In genomic region chr16:2470603-2471015, GRCh38 we compare ENCODE assay signal across 8 cellular contexts. TPM values are rescaled to one million over a fixed set of nuclear protein-coding genes. Genes with fewer than 3 reads are reported as not detected.
DNase-seq lines count a peak whose midpoint lies in the region; ATAC-seq and TF ChIP-seq lines count a peak whose summit lies in the region.
"Had no signal": no experiment of that assay in that cellular context is flagged by ENCODE, and none has a peak within 500 bp of the region (broad histone marks: within the 10 kb centered on the region; RNA-seq: fewer than 3 reads in every experiment).

No MANE protein-coding gene starts in this region.

- no peak overlapping the region for H3K4me3 ChIP-seq in SJCRH30
- peak overlapping the region; percentile 29 for H3K4me3 ChIP-seq in skeletal muscle cell (ENCODE audit: low read depth, low read length)

- intact Hi-C loops in activated CD8-positive, alpha-beta T cell treated with anti-CD3 and anti-CD28 coated beads for 36 hours (cut with micrococcal nuclease), result no loop called here

- H3K4me3 Mint-ChIP-seq in activated CD8-positive, alpha-beta T cell treated with anti-CD3 and anti-CD28 coated beads for 36 hours, result no peak overlapping the region
- H3K4me3 Mint-ChIP-seq in activated CD8-positive, alpha-beta T cell treated with anti-CD3 and anti-CD28 coated beads, Interleukin-2, amount 10 ng/mL, durations not matched to agents 7 days and 5 days, result no peak overlapping the region
- H3K4me3 Mint-ChIP-seq: activated CD4-positive, alpha-beta memory T cell treated with anti-CD3 and anti-CD28 coated beads, Interleukin-2, amount 10 ng/mL, durations not matched to agents 7 days and 5 days had no signal

- H3K27me3 ChIP-seq in SJCRH30, result no peaks in the 10 kb centered on the region

- CTCF ChIA-PET in activated CD8-positive, alpha-beta T cell treated with anti-CD3 and anti-CD28 coated beads for 36 hours (lab: Charles Lee), result interaction anchor here (0.6 to 0.8 kb wide), 2 partner anchors 11 to 30 kb away, joined by 3 to 4 read pairs; partner anchors contain the start of gene TEDC2
- CTCF ChIA-PET in activated CD8-positive, alpha-beta T cell treated with anti-CD3 and anti-CD28 coated beads, Interleukin-2, amount 10 ng/mL, durations not matched to agents 7 days and 5 days (lab: Charles Lee), result interaction anchor here (1.4 to 3.3 kb wide), 3 partner anchors 11 to 31 kb away, joined by 3 to 10 read pairs (median 4); partner anchors contain the start of gene TEDC2

- peaks cover 24% of the 10 kb centered on the region for H3K4me1 Mint-ChIP-seq in activated CD8-positive, alpha-beta T cell treated with anti-CD3 and anti-CD28 coated beads for 36 hours (ENCODE audit: low read depth)
- peaks cover 11% of the 10 kb centered on the region for H3K4me1 Mint-ChIP-seq in activated CD8-positive, alpha-beta T cell treated with anti-CD3 and anti-CD28 coated beads, Interleukin-2, amount 10 ng/mL, durations not matched to agents 7 days and 5 days (ENCODE audit: low read depth)

- H3K9me3 ChIP-seq in SJCRH30 (replicated peaks), result no peaks in the 10 kb centered on the region

- peaks cover 32% of the 10 kb centered on the region for H3K27me3 Mint-ChIP-seq in activated CD8-positive, alpha-beta T cell treated with anti-CD3 and anti-CD28 coated beads for 36 hours
- H3K27me3 Mint-ChIP-seq in activated CD8-positive, alpha-beta T cell treated with anti-CD3 and anti-CD28 coated beads, Interleukin-2, amount 10 ng/mL, durations not matched to agents 7 days and 5 days (ENCODE audit: low read depth), result peaks cover 38% of the 10 kb centered on the region

- ATAC-seq in activated CD8-positive, alpha-beta T cell treated with anti-CD3 and anti-CD28 coated beads for 36 hours, result no peak
- ATAC-seq in activated CD8-positive, alpha-beta T cell treated with anti-CD3 and anti-CD28 coated beads, Interleukin-2, amount 10 ng/mL, durations not matched to agents 7 days and 5 days, result no peak
- ATAC-seq in GM19395 (IDR thresholded peaks at IDR 0.05; ENCODE audit: unreplicated experiment), result no peak

- H3K36me3 ChIP-seq in SJCRH30, result no peaks in the 10 kb centered on the region

- H3K9me3 Mint-ChIP-seq in activated CD8-positive, alpha-beta T cell treated with anti-CD3 and anti-CD28 coated beads for 36 hours, result no peaks in the 10 kb centered on the region
- H3K9me3 Mint-ChIP-seq in activated CD8-positive, alpha-beta T cell treated with anti-CD3 and anti-CD28 coated beads, Interleukin-2, amount 10 ng/mL, durations not matched to agents 7 days and 5 days (ENCODE audit: insufficient read depth), result no peaks in the 10 kb centered on the region
- H3K9me3 Mint-ChIP-seq: activated CD4-positive, alpha-beta memory T cell treated with anti-CD3 and anti-CD28 coated beads, Interleukin-2, amount 10 ng/mL, durations not matched to agents 7 days and 5 days; immature natural killer cell had no signal

- TF ChIP-seq CTCF in activated CD8-positive, alpha-beta T cell treated with anti-CD3 and anti-CD28 coated beads for 36 hours (IDR thresholded peaks at IDR 0.05), result no peak

- peak; percentile 39 for DNase-seq in activated CD8-positive, alpha-beta T cell treated with anti-CD3 and anti-CD28 coated beads for 36 hours
- no peak for DNase-seq in activated CD8-positive, alpha-beta T cell treated with anti-CD3 and anti-CD28 coated beads, Interleukin-2, amount 10 ng/mL, durations not matched to agents 7 days and 5 days
- DNase-seq in SJCRH30, result peak; percentile 37 to 65
- DNase-seq in skeletal muscle cell (ENCODE audit: low read depth), result no peak
- DNase-seq in stimulated activated CD4-positive, alpha-beta T cell treated with anti-CD3 and anti-CD28 coated beads, Interleukin-1b, Interleukin-23, amount 100 ng/mL, for 48 hours, result no peak
- DNase-seq: activated CD4-positive, alpha-beta memory T cell treated with anti-CD3 and anti-CD28 coated beads, Interleukin-2, amount 10 ng/mL, durations not matched to agents 7 days and 5 days; immature natural killer cell had no signal

- H3K27ac Mint-ChIP-seq in activated CD8-positive, alpha-beta T cell treated with anti-CD3 and anti-CD28 coated beads for 36 hours, result no peak overlapping the region
- H3K27ac Mint-ChIP-seq in activated CD8-positive, alpha-beta T cell treated with anti-CD3 and anti-CD28 coated beads, Interleukin-2, amount 10 ng/mL, durations not matched to agents 7 days and 5 days, result no peak overlapping the region
- H3K27ac Mint-ChIP-seq: activated CD4-positive, alpha-beta memory T cell treated with anti-CD3 and anti-CD28 coated beads, Interleukin-2, amount 10 ng/mL, durations not matched to agents 7 days and 5 days; immature natural killer cell had no signal

- POLR2A ChIA-PET in activated CD8-positive, alpha-beta T cell treated with anti-CD3 and anti-CD28 coated beads for 36 hours (lab: Charles Lee), result interaction anchor here (0.9 to 2.8 kb wide), 4 partner anchors 9 to 316 kb away, joined by 3 to 19 read pairs (median 5); partner anchors contain the start of gene TEDC2
- POLR2A ChIA-PET in activated CD8-positive, alpha-beta T cell treated with anti-CD3 and anti-CD28 coated beads, Interleukin-2, amount 10 ng/mL, durations not matched to agents 7 days and 5 days (lab: Charles Lee), result interaction anchor here (3.2 kb wide), 1 partner anchor 10 kb away, joined by 14 read pairs; the partner anchor contains the start of gene TEDC2

- peaks cover 41% of the 10 kb centered on the region for H3K4me1 ChIP-seq in SJCRH30

- no peaks in the 10 kb centered on the region for H3K36me3 Mint-ChIP-seq in activated CD8-positive, alpha-beta T cell treated with anti-CD3 and anti-CD28 coated beads for 36 hours (ENCODE audit: low read depth)
- no peaks in the 10 kb centered on the region for H3K36me3 Mint-ChIP-seq in activated CD8-positive, alpha-beta T cell treated with anti-CD3 and anti-CD28 coated beads, Interleukin-2, amount 10 ng/mL, durations not matched to agents 7 days and 5 days (ENCODE audit: low read depth)
- H3K36me3 Mint-ChIP-seq: immature natural killer cell had no signal

- no peak overlapping the region; the same call in 1 of the 2 replicates for H3K27ac ChIP-seq in SJCRH30

RNA-seq across cellular contexts. Expression of gene NTN3, which starts 0.5 kb away (rescaled TPM):
- not detected for total RNA-seq in activated CD8-positive, alpha-beta T cell treated with anti-CD3 and anti-CD28 coated beads for 36 hours
- total RNA-seq in activated CD8-positive, alpha-beta T cell treated with anti-CD3 and anti-CD28 coated beads, Interleukin-2, amount 10 ng/mL, durations not matched to agents 7 days and 5 days, result under 1 TPM in 1 of 2 experiments, not detected in 1; 0.10 TPM
- 5.1 and 5.6 TPM in 2 replicates for total RNA-seq in SJCRH30 (2014; rRNA removed; shearing (Covaris generic))
- total RNA-seq: activated CD4-positive, alpha-beta memory T cell treated with anti-CD3 and anti-CD28 coated beads, Interleukin-2, amount 10 ng/mL, durations not matched to agents 7 days and 5 days had no signal

RNA-seq across cellular contexts. Expression of gene TBC1D24, which starts 4.3 kb away (rescaled TPM):
- 10 to 100 TPM; 16.6 to 16.7 TPM for total RNA-seq in activated CD8-positive, alpha-beta T cell treated with anti-CD3 and anti-CD28 coated beads for 36 hours
- total RNA-seq in activated CD8-positive, alpha-beta T cell treated with anti-CD3 and anti-CD28 coated beads, Interleukin-2, amount 10 ng/mL, durations not matched to agents 7 days and 5 days, result 10 to 100 TPM; 21.1 to 22.4 TPM
- total RNA-seq in SJCRH30 (2014; rRNA removed; shearing (Covaris generic)), result 19.8 and 21.8 TPM in 2 replicates

RNA-seq across cellular contexts. Expression of gene TEDC2, which starts 10.7 kb away (rescaled TPM):
- total RNA-seq in activated CD8-positive, alpha-beta T cell treated with anti-CD3 and anti-CD28 coated beads for 36 hours, result 10 to 100 TPM; 23.2 to 30.7 TPM
- total RNA-seq in activated CD8-positive, alpha-beta T cell treated with anti-CD3 and anti-CD28 coated beads, Interleukin-2, amount 10 ng/mL, durations not matched to agents 7 days and 5 days, result 10 to 100 TPM; 21.6 to 32.9 TPM
- total RNA-seq in SJCRH30 (2014; rRNA removed; shearing (Covaris generic)), result 26.0 and 30.9 TPM in 2 replicates

RNA-seq across cellular contexts. Expression of gene CCNF, which starts 41.4 kb away (rescaled TPM):
- 10 to 100 TPM; 43.5 TPM for total RNA-seq in activated CD8-positive, alpha-beta T cell treated with anti-CD3 and anti-CD28 coated beads for 36 hours
- total RNA-seq in activated CD8-positive, alpha-beta T cell treated with anti-CD3 and anti-CD28 coated beads, Interleukin-2, amount 10 ng/mL, durations not matched to agents 7 days and 5 days, result 100 to 1,000 TPM; 105 to 110 TPM
- total RNA-seq in SJCRH30 (2014; rRNA removed; shearing (Covaris generic)), result 52.8 and 54.8 TPM in 2 replicates

RNA-seq across cellular contexts. Expression of gene ATP6V0C, which starts 43.1 kb away (rescaled TPM):
- total RNA-seq in activated CD8-positive, alpha-beta T cell treated with anti-CD3 and anti-CD28 coated beads for 36 hours, result 10 to 100 TPM; 85.9 to 88.6 TPM
- 100 to 1,000 TPM; 105 to 110 TPM for total RNA-seq in activated CD8-positive, alpha-beta T cell treated with anti-CD3 and anti-CD28 coated beads, Interleukin-2, amount 10 ng/mL, durations not matched to agents 7 days and 5 days
- total RNA-seq in SJCRH30 (2014; rRNA removed; shearing (Covaris generic)), result 28.7 and 28.8 TPM in 2 replicates

Comparison
In these comparisons a context has a peak if more than half of its experiments do, and no peak if none do; other contexts are left out.
1. DNase-seq: peak in activated CD8-positive, alpha-beta T cell treated with anti-CD3 and anti-CD28 coated beads for 36 hours (single experiment) and SJCRH30 (2 of 2); none in activated CD8-positive, alpha-beta T cell treated with anti-CD3 and anti-CD28 coated beads, Interleukin-2, amount 10 ng/mL, durations not matched to agents 7 days and 5 days (single experiment), skeletal muscle cell (single experiment) and stimulated activated CD4-positive, alpha-beta T cell treated with anti-CD3 and anti-CD28 coated beads, Interleukin-1b, Interleukin-23, amount 100 ng/mL, for 48 hours (single experiment).